In genomic region chr7:100691676-100692577, GRCh38 we compare ENCODE assay signal across 8 cellular contexts. TPM values are rescaled to one million over a fixed set of nuclear protein-coding genes. Genes with fewer than 3 reads are reported as not detected.
DNase-seq lines count a peak whose midpoint lies in the region; ATAC-seq and TF ChIP-seq lines count a peak whose summit lies in the region.

No MANE protein-coding gene starts in this region.

- 33% methylated on average over 24 of the region's 28 CpGs for WGBS in smooth muscle cell (ENCODE audit: low lambda C conversion rate)

- H3K27me3 ChIP-seq in breast epithelium (no peaks in the 10 kb centered on the region), smooth muscle cell (ENCODE audit: low read depth) (no peaks in the 10 kb centered on the region)

- H3K79me2 ChIP-seq in smooth muscle cell (ENCODE audit: low read depth) = peaks cover 57% of the 10 kb centered on the region

- no peak for TF ChIP-seq POLR2A in breast epithelium (IDR thresholded peaks at IDR 0.05)

- DNase-seq in AG20443 (ENCODE audit: low spot score) = peak; percentile 88
- peak; percentile 92 for DNase-seq in GM19240 (ENCODE audit: insufficient read length, low spot score)
- peak; percentile 35 for DNase-seq in NCI-H2107 treated with DMSO at 0.1 percent for 48 hours (lab: John Stamatoyannopoulos, UW; ENCODE audit: unreplicated experiment)
- DNase-seq in breast epithelium (ENCODE audit: low spot score in 2 of 2) = peak; percentile 68 to 77
- DNase-seq in iPS-NIHi7 (ENCODE audit: extremely low spot score) = peak; percentile 90
- peak; percentile 41 for DNase-seq in smooth muscle cell (lab: John Stamatoyannopoulos, UW; ENCODE audit: unreplicated experiment)

- H3K9me3 ChIP-seq in breast epithelium = no peaks in the 10 kb centered on the region
- no peaks in the 10 kb centered on the region for H3K9me3 ChIP-seq in smooth muscle cell (replicated peaks; ENCODE audit: low read depth)

- H3K27ac ChIP-seq in breast epithelium (peak overlapping the region; percentile 21 to 93), smooth muscle cell (ENCODE audit: low read depth) (no peak overlapping the region)

- H3K4me3 ChIP-seq in WI38 (ENCODE audit: low read depth, low read length) (peak overlapping the region; percentile 83), breast epithelium (peak overlapping the region; percentile 95 to 100 (median 95)), smooth muscle cell (peak overlapping the region; percentile 97)

- peaks cover 67% of the 10 kb centered on the region for H4K20me1 ChIP-seq in smooth muscle cell (ENCODE audit: low read depth)

- ATAC-seq in HG03460 (IDR thresholded peaks at IDR 0.05; ENCODE audit: unreplicated experiment) = no peak

- H2AFZ ChIP-seq in smooth muscle cell (ENCODE audit: low read depth) = no peak overlapping the region

- H3K4me1 ChIP-seq in breast epithelium (peaks cover 4 to 14% of the 10 kb centered on the region in 2 donors), smooth muscle cell (ENCODE audit: low read depth) (peaks cover 22% of the 10 kb centered on the region)

- peaks cover 6% of the 10 kb centered on the region for H3F3A ChIP-seq in smooth muscle cell (ENCODE audit: low read depth)

- H3K9ac ChIP-seq in smooth muscle cell (ENCODE audit: low read depth) = no peak overlapping the region

- peak overlapping the region; percentile 100 for H3K4me2 ChIP-seq in smooth muscle cell

- H3K36me3 ChIP-seq in breast epithelium (peaks cover 4% of the 10 kb centered on the region), smooth muscle cell (ENCODE audit: low read depth) (no peaks in the 10 kb centered on the region)

- intact Hi-C loops in breast epithelium (cut with DNase I; ENCODE audit: low total_unique reads) = no loop called here

- peak; percentile 93 for TF ChIP-seq CTCF in WI38 (IDR thresholded peaks at IDR 0.05; ENCODE audit: low read depth, low read length)
- peak; percentile 72 to 93 (median 83) for TF ChIP-seq CTCF in breast epithelium (IDR thresholded peaks at IDR 0.05)
- peak; percentile 91 for TF ChIP-seq CTCF in smooth muscle cell (IDR thresholded peaks at IDR 0.05; ENCODE audit: borderline replicate concordance, insufficient read depth, poor library complexity, severe bottlenecking)

RNA-seq across cellular contexts. Expression of gene GIGYF1, which starts 2.1 kb away (rescaled TPM):
- total RNA-seq in breast epithelium (10 to 100 TPM; 25.0 to 39.0 (median 34.8) TPM), smooth muscle cell (10.7 and 13.1 TPM in 2 replicates)
- polyA plus RNA-seq in smooth muscle cell = 8.5 and 11.8 TPM in 2 replicates

RNA-seq across cellular contexts. Expression of gene POP7, which starts 14.0 kb away (rescaled TPM):
- total RNA-seq in breast epithelium (10 to 100 TPM; 25.8 to 28.2 (median 27.4) TPM), smooth muscle cell (19.5 and 19.6 TPM in 2 replicates)
- 58.7 and 62.3 TPM in 2 replicates for polyA plus RNA-seq in smooth muscle cell

RNA-seq across cellular contexts. Expression of gene GNB2, which starts 18.4 kb away (rescaled TPM):
- 100 to 1,000 TPM; 113 to 197 (median 173) TPM for total RNA-seq in breast epithelium
- total RNA-seq in smooth muscle cell = 90.7 and 91.7 TPM in 2 replicates
- polyA plus RNA-seq in smooth muscle cell = 219 and 238 TPM in 2 replicates

RNA-seq across cellular contexts. Expression of gene EPO, which starts 28.3 kb away (rescaled TPM):
- not detected for total RNA-seq in breast epithelium
- total RNA-seq in smooth muscle cell = not detected in 2 replicates
- not detected in 2 replicates for polyA plus RNA-seq in smooth muscle cell

RNA-seq across cellular contexts. Expression of gene ACTL6B, which starts 35.7 kb away (rescaled TPM):
- not detected for total RNA-seq in breast epithelium
- total RNA-seq in smooth muscle cell = not detected in 2 replicates
- polyA plus RNA-seq in smooth muscle cell = not detected in 2 replicates

Comparison
In these comparisons a context has a peak if more than half of its experiments do, and no peak if none do; other contexts are left out.
1. DNase-seq: peak in every context shown above with its lines; median percentile 92 in GM19240; 90 in iPS-NIHi7; 88 in AG20443; 72 in breast epithelium; 41 in smooth muscle cell; 35 in NCI-H2107 treated with DMSO at 0.1 percent for 48 hours.